Comparison of ENCODE assay signal across 8 cellular contexts in the genomic region with DNA sequence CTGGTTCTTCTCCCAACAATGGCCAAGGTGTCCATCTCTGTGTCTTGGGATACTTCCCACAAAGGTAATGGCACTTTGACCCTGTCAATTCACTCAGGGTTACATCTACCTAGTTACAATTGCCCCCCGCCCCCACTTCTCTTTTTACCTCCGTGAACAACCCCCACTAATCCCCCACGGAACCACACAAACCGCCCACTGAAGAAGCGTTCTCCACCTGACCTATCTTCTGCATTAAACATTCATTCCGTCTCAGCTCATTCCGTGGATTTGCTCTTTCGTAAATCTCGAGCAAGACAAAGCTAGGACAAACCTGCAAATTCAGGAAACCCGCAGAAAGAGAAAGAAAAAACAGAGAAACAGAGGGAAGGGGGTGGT. TPM values are rescaled to one million over a fixed set of nuclear protein-coding genes. Genes with fewer than 3 reads are reported as not detected.
DNase-seq lines count a peak whose midpoint lies in the region; ATAC-seq, FAIRE-seq and TF ChIP-seq lines count a peak whose summit lies in the region.

No MANE protein-coding gene starts in this region.

- H3K9me3 ChIP-seq in heart right ventricle (no peaks in the 10 kb centered on the region), right lobe of liver (no peaks in the 10 kb centered on the region)

- TF ChIP-seq CTCF in heart right ventricle (IDR thresholded peaks at IDR 0.05) (no peak), right lobe of liver (IDR thresholded peaks at IDR 0.05) (no peak)

- DNase-seq in heart right ventricle (no peak), left cardiac atrium (no peak), amniotic epithelial cell (ENCODE audit: low read depth) (peak; percentile 19), right lobe of liver (no peak), urothelium cell line (ENCODE audit: low spot score) (no peak), COR-L47 (lab: John Stamatoyannopoulos, UW) (no peak), hypothalamus (lab: John Stamatoyannopoulos, UW) (no peak)

- intact Hi-C loops in heart right ventricle (cut with DNase I) (loop anchor here in 1 of 10 donors (10.0 kb wide), 1 partner anchor 321 kb away; a partner anchor contains a TSS), left cardiac atrium (cut with DNase I) (no loop called here), right lobe of liver (cut with DNase I) (no loop called here)

- TF ChIP-seq POLR2A in right lobe of liver (IDR thresholded peaks at IDR 0.05), result no peak

- H3K27ac ChIP-seq in heart right ventricle, result peak overlapping the region in 9 of 10 donors; percentile 84 to 95 (median 92)
- peak overlapping the region; percentile 71 to 85 (median 82) for H3K27ac ChIP-seq in right lobe of liver

- H3K4me1 ChIP-seq in heart right ventricle, result peaks cover 0 to 71% (median 54%) of the 10 kb centered on the region in 9 donors
- H3K4me1 ChIP-seq in right lobe of liver, result peaks cover 0 to 36% (median 15%) of the 10 kb centered on the region in 4 donors

- peak; percentile 9 for FAIRE-seq in urothelium cell line (lab: Jason Lieb, UNC)

- ATAC-seq in heart right ventricle, result no peak
- no peak for ATAC-seq in left cardiac atrium
- ATAC-seq in right lobe of liver, result no peak
- no peak for ATAC-seq in HG03139 (IDR thresholded peaks at IDR 0.05; ENCODE audit: unreplicated experiment)

- H3K4me3 ChIP-seq in heart right ventricle, result peak overlapping the region; percentile 80 to 96 (median 90)
- peak overlapping the region; percentile 69 to 92 (median 83) for H3K4me3 ChIP-seq in right lobe of liver

- H3K27me3 ChIP-seq in heart right ventricle, result no peaks in the 10 kb centered on the region
- no peaks in the 10 kb centered on the region for H3K27me3 ChIP-seq in right lobe of liver

- WGBS in heart right ventricle, 2 donors, result 0 to 1% methylated on average over 10 of the region's 10 CpGs
- WGBS in right lobe of liver (ENCODE audit: insufficient coverage, low coverage, low lambda C conversion rate, missing lambda C conversion rate), result 0% methylated on average over 10 of the region's 10 CpGs

- H3K36me3 ChIP-seq in heart right ventricle, result peaks cover 0 to 5% (median 0%) of the 10 kb centered on the region in 9 donors
- no peaks in the 10 kb centered on the region for H3K36me3 ChIP-seq in right lobe of liver

RNA-seq across cellular contexts. Expression of a gene that starts 0.7 kb away (rescaled TPM):
- total RNA-seq in heart right ventricle (10 to 100 TPM; 42.6 to 68.0 (median 55.9) TPM), left cardiac atrium (10 to 100 TPM; 55.2 to 82.8 TPM), right lobe of liver (10 to 100 TPM; 40.1 to 66.8 (median 62.2) TPM)
- polyA plus RNA-seq in heart right ventricle, result 10 to 100 TPM; 28.7 to 32.7 TPM

RNA-seq across cellular contexts. Expression of a gene that starts 40.3 kb away (rescaled TPM):
- total RNA-seq in heart right ventricle, result 1,000 to 10,000 TPM in 7 of 10 donors, 100 to 1,000 TPM in 3; 789 to 1,205 (median 1,111) TPM
- polyA plus RNA-seq in heart right ventricle, result 100 to 1,000 TPM; 661 to 741 TPM
- total RNA-seq in left cardiac atrium, result 100 to 1,000 TPM; 689 to 799 TPM
- total RNA-seq in right lobe of liver, result 100 to 1,000 TPM; 159 to 345 (median 218) TPM
